Comparison of ENCODE assay signal across 26 cellular contexts in the genomic region with DNA sequence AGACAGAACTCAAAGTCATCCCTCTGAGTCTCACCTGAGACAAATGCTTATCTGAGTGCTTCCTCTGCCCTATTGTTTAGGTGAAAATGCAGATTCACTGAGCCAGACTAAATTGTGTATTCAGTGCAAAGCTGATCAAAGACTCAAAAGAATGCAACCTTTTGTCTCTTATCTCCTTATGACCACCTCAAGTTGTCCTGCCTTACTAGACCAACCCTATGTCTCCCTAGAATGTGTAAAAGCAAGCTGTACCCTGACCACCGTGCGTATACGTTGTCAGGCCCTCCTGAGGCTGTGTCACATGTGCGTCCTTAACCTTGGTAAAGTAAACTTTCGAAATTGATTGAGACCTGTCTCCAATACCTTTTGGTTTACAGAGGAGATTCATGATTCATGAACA.
"Had no signal": no experiment of that assay in that cellular context is flagged by ENCODE, and none has a peak within 500 bp of the region (broad histone marks: within the 10 kb centered on the region; RNA-seq: fewer than 3 reads in every experiment).

No MANE protein-coding gene starts in this region.

- H3K27ac ChIP-seq: adrenal gland, ascending aorta, heart left ventricle, parathyroid adenoma, tibial artery, VCaP had no signal

- DNase-seq: activated CD4-positive, alpha-beta T cell treated with anti-CD3 and anti-CD28 coated beads for 1 hour; activated CD4-positive, alpha-beta T cell treated with anti-CD3 and anti-CD28 coated beads, Interleukin-2, amount 50 U/mL, for 1 hour; activated CD8-positive, alpha-beta T cell treated with anti-CD3 and anti-CD28 coated beads, Interleukin-2, amount 10 ng/mL, durations not matched to agents 7 days and 5 days; activated gamma-delta T cell treated with Interleukin-2 at 50 U/mL for 16 hours; adrenal gland; brain microvascular endothelial cell; central memory CD4-positive, alpha-beta T cell; dermis blood vessel endothelial cell; effector memory CD4-positive, alpha-beta T cell; heart left ventricle; immature natural killer cell; kidney glomerular epithelial cell; left ventricle myocardium superior; right cardiac atrium; stimulated activated CD4-positive, alpha-beta T cell treated with anti-CD3 and anti-CD28 coated beads, Interleukin-12 subunit alpha, Interleukin-12 subunit beta, amount 100 ng/mL, for 4 hours; substantia nigra; T-cell; tibial artery had no signal

- H3K4me1 ChIP-seq: adrenal gland, ascending aorta, parathyroid adenoma, tibial artery had no signal

- H3K27me3 ChIP-seq: adrenal gland, ascending aorta, brain microvascular endothelial cell, heart left ventricle, tibial artery had no signal

- H3K4me3 ChIP-seq: adrenal gland, ascending aorta, heart left ventricle, tibial artery had no signal

- H3K79me2 ChIP-seq: parathyroid adenoma had no signal

- H3K9me3 Mint-ChIP-seq: immature natural killer cell; stimulated activated naive CD8-positive, alpha-beta T cell treated with anti-CD3 and anti-CD28 coated beads, Interleukin-15, Interleukin-2, amounts not matched to agents 100 ng/mL and 50 ng/mL, for 24 hours; T-cell; T-helper 2 cell treated with Interferon-gamma antibody and Interleukin-4, amounts not matched to agents 5 μg/mL and 100 μg/mL, for 36 hours had no signal

- H3K9me3 ChIP-seq: adrenal gland, ascending aorta, tibial artery had no signal

- H3K4me3 Mint-ChIP-seq: activated CD8-positive, alpha-beta T cell treated with anti-CD3 and anti-CD28 coated beads, Interleukin-2, amount 10 ng/mL, durations not matched to agents 7 days and 5 days; activated naive CD8-positive, alpha-beta T cell; activated T-helper 1 cell treated with anti-CD3 and anti-CD28 coated beads, Interleukin-12 subunit alpha, Interleukin-12 subunit beta, Interleukin-2, Interleukin-4 antibody, amounts not matched to agents 30 ng/mL and 10 ng/mL and 1 ng/mL, durations not matched to agents 14 hours and 24 hours and 36 hours; immature natural killer cell; nephron; stimulated activated naive CD8-positive, alpha-beta T cell treated with anti-CD3 and anti-CD28 coated beads, Interleukin-15, Interleukin-2, amounts not matched to agents 100 ng/mL and 50 ng/mL, for 24 hours; T-cell; T-helper 2 cell treated with Interferon-gamma antibody and Interleukin-4, amounts not matched to agents 5 μg/mL and 100 μg/mL, for 36 hours had no signal

- H3K36me3 Mint-ChIP-seq: activated naive CD8-positive, alpha-beta T cell; immature natural killer cell; T-cell had no signal

- H3K4me1 Mint-ChIP-seq: immature natural killer cell, nephron, T-cell had no signal

- ATAC-seq: activated CD8-positive, alpha-beta T cell treated with anti-CD3 and anti-CD28 coated beads, Interleukin-2, amount 10 ng/mL, durations not matched to agents 7 days and 5 days; left ventricle myocardium superior; T-cell had no signal

- H3K27me3 Mint-ChIP-seq: stimulated activated naive CD8-positive, alpha-beta T cell treated with anti-CD3 and anti-CD28 coated beads, Interleukin-15, Interleukin-2, amounts not matched to agents 100 ng/mL and 50 ng/mL, for 24 hours had no signal

- H2AFZ ChIP-seq: parathyroid adenoma had no signal

- H3K36me3 ChIP-seq: adrenal gland, ascending aorta, brain microvascular endothelial cell, heart left ventricle, tibial artery had no signal

- H3K27ac Mint-ChIP-seq: activated CD8-positive, alpha-beta T cell treated with anti-CD3 and anti-CD28 coated beads, Interleukin-2, amount 10 ng/mL, durations not matched to agents 7 days and 5 days; activated naive CD8-positive, alpha-beta T cell; activated T-helper 1 cell treated with anti-CD3 and anti-CD28 coated beads, Interleukin-12 subunit alpha, Interleukin-12 subunit beta, Interleukin-2, Interleukin-4 antibody, amounts not matched to agents 30 ng/mL and 10 ng/mL and 1 ng/mL, durations not matched to agents 14 hours and 24 hours and 36 hours; immature natural killer cell; nephron; stimulated activated naive CD8-positive, alpha-beta T cell treated with anti-CD3 and anti-CD28 coated beads, Interleukin-15, Interleukin-2, amounts not matched to agents 100 ng/mL and 50 ng/mL, for 24 hours; T-cell; T-helper 2 cell treated with Interferon-gamma antibody and Interleukin-4, amounts not matched to agents 5 μg/mL and 100 μg/mL, for 36 hours had no signal

- H3K9ac ChIP-seq: parathyroid adenoma had no signal
